Comparison of ENCODE assay signal across 9 cellular contexts in the genomic region with DNA sequence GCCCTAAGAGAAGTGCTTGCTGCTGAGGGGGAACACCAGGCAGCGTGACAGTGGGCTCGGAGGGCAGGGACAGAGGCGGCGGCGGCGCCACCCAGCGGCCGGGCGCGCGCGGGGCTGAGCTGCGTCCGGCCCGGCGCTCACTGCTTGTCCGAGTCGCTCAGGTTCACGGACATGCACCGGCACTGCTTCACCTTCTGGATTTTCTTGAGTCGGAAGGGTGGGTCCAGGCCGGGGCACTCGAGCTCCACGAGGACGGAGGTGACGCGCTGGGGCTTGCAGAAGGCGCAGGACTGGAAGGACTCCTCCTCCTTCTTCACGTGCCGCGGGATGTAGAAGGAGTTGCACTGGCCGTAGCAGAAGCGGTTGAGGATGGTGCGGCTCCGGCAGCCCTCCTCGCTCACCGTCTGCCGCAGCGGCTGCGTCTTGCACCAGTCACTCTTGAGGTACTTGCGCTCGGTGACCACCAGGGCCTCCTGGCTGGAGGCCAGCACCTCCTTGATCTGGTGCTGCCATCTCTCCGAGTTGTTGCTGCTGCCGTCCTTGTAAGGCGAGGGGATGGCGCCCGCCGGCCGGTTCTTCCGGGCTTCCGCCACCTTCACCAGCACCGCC.
DNase-seq lines count a peak whose midpoint lies in the region; ATAC-seq and TF ChIP-seq lines count a peak whose summit lies in the region.
"Had no signal": no experiment of that assay in that cellular context is flagged by ENCODE, and none has a peak within 500 bp of the region (broad histone marks: within the 10 kb centered on the region; RNA-seq: fewer than 3 reads in every experiment).

No MANE protein-coding gene starts in this region.

- H3K79me2 ChIP-seq in neural cell (replicated peaks; ENCODE audit: insufficient read depth, low read length), result no peaks in the 10 kb centered on the region

- no peak overlapping the region for H3K27ac ChIP-seq in neural cell (ENCODE audit: low read length)

- no peak overlapping the region for H3K27ac Mint-ChIP-seq in effector memory CD8-positive, alpha-beta T cell
- H3K27ac Mint-ChIP-seq: activated T-cell treated with anti-CD3 and anti-CD28 coated beads, Interleukin-2, amount 50 U/mL, for 72 hours had no signal

- no peaks in the 10 kb centered on the region for H3F3A ChIP-seq in neural cell (ENCODE audit: insufficient read depth, low read length, poor library complexity, severe bottlenecking)

- peak overlapping the region in 1 of 2 donors; percentile 69 for H3K4me3 Mint-ChIP-seq in effector memory CD8-positive, alpha-beta T cell

- ATAC-seq in effector memory CD8-positive, alpha-beta T cell (replicated peaks), result peak; percentile 91
- ATAC-seq in HG02571 (IDR thresholded peaks at IDR 0.05; ENCODE audit: unreplicated experiment) (no peak), esophagus mucosa (no peak)

- no peak for TF ChIP-seq CTCF in neural cell (IDR thresholded peaks at IDR 0.05; ENCODE audit: poor library complexity, severe bottlenecking)

- peak overlapping the region; percentile 43 for H3K4me3 ChIP-seq in neural cell (ENCODE audit: low read length)

- H3K36me3 Mint-ChIP-seq in effector memory CD8-positive, alpha-beta T cell (ENCODE audit: insufficient read depth), result no peaks in the 10 kb centered on the region

- H4K20me1 ChIP-seq in neural cell (ENCODE audit: insufficient read depth), result no peaks in the 10 kb centered on the region

- H3K36me3 ChIP-seq in neural cell (ENCODE audit: insufficient read depth, low read length), result no peaks in the 10 kb centered on the region

- H3K9ac ChIP-seq in neural cell (ENCODE audit: low read length), result no peak overlapping the region

- H3K9me2 ChIP-seq in neural cell (ENCODE audit: insufficient read depth, low read length), result no peaks in the 10 kb centered on the region

- TF ChIP-seq EP300 in neural cell (conservative IDR thresholded peaks at IDR 0.05; ENCODE audit: poor library complexity, severe bottlenecking), result no peak

- H3K4me2 ChIP-seq in neural cell (ENCODE audit: low read length), result no peak overlapping the region

- in situ Hi-C loops in G401 (cut with HindIII; ENCODE audit: low sequenced_read_pairs), result no loop called here

- H3K27me3 Mint-ChIP-seq in effector memory CD8-positive, alpha-beta T cell, result peaks cover 0 to 7% of the 10 kb centered on the region in 2 donors

- H3K4me1 Mint-ChIP-seq in effector memory CD8-positive, alpha-beta T cell (ENCODE audit: low read depth in 2 of 2), result no peaks in the 10 kb centered on the region

- peak; percentile 36 for DNase-seq in G401 (ENCODE audit: low spot score)
- DNase-seq in RPMI8226, result peak; percentile 73
- peak in 2 of 3 experiments; percentile 24 to 25 for DNase-seq in effector memory CD8-positive, alpha-beta T cell
- no peak for DNase-seq in CD1c-positive myeloid dendritic cell (ENCODE audit: extremely low spot score)
- no peak for DNase-seq in cortex of kidney (lab: John Stamatoyannopoulos, UW)

- TF ChIP-seq RAD21 in neural cell (conservative IDR thresholded peaks at IDR 0.05), result no peak

- H2AFZ ChIP-seq in neural cell (ENCODE audit: low read depth, low read length), result no peak overlapping the region

- peaks cover 0 to 6% of the 10 kb centered on the region in 2 donors for H3K9me3 Mint-ChIP-seq in effector memory CD8-positive, alpha-beta T cell

- H3K9me3 ChIP-seq in neural cell (ENCODE audit: low read length), result no peaks in the 10 kb centered on the region

- peaks cover 12% of the 10 kb centered on the region for H3K27me3 ChIP-seq in neural cell (ENCODE audit: insufficient read depth, low read depth, low read length)

TF ChIP-seq in neural cell, 6 proteins besides CTCF, POLR2A, EP300 and RAD21:
- TF ChIP-seq EZH2 (IDR thresholded peaks at IDR 0.05; ENCODE audit: borderline replicate concordance, insufficient read depth, low read length, poor library complexity, severe bottlenecking) (no peak), SMC3 (conservative IDR thresholded peaks at IDR 0.05; ENCODE audit: poor library complexity) (no peak), MXI1 (conservative IDR thresholded peaks at IDR 0.05; ENCODE audit: poor library complexity, severe bottlenecking) (no peak), POLR2AphosphoS5 (IDR thresholded peaks at IDR 0.05) (no peak), TAF1 (IDR thresholded peaks at IDR 0.05; ENCODE audit: low read depth) (no peak)
- TF ChIP-seq, protein P1, sequence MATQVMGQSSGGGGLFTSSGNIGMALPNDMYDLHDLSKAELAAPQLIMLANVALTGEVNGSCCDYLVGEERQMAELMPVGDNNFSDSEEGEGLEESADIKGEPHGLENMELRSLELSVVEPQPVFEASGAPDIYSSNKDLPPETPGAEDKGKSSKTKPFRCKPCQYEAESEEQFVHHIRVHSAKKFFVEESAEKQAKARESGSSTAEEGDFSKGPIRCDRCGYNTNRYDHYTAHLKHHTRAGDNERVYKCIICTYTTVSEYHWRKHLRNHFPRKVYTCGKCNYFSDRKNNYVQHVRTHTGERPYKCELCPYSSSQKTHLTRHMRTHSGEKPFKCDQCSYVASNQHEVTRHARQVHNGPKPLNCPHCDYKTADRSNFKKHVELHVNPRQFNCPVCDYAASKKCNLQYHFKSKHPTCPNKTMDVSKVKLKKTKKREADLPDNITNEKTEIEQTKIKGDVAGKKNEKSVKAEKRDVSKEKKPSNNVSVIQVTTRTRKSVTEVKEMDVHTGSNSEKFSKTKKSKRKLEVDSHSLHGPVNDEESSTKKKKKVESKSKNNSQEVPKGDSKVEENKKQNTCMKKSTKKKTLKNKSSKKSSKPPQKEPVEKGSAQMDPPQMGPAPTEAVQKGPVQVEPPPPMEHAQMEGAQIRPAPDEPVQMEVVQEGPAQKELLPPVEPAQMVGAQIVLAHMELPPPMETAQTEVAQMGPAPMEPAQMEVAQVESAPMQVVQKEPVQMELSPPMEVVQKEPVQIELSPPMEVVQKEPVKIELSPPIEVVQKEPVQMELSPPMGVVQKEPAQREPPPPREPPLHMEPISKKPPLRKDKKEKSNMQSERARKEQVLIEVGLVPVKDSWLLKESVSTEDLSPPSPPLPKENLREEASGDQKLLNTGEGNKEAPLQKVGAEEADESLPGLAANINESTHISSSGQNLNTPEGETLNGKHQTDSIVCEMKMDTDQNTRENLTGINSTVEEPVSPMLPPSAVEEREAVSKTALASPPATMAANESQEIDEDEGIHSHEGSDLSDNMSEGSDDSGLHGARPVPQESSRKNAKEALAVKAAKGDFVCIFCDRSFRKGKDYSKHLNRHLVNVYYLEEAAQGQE (IDR thresholded peaks at IDR 0.05; ENCODE audit: borderline replicate concordance), result no peak

Comparison
In these comparisons a context has a peak if more than half of its experiments do, and no peak if none do; other contexts are left out.
1. DNase-seq: peak in G401 (single experiment), RPMI8226 (single experiment) and effector memory CD8-positive, alpha-beta T cell (2 of 3); none in CD1c-positive myeloid dendritic cell (single experiment) and cortex of kidney (single experiment).